8 cellular contexts compared by ENCODE assay signal in genomic region chr12:43118881-43119280, GRCh38.
"Had no signal": no experiment of that assay in that cellular context is flagged by ENCODE, and none has a peak within 500 bp of the region (broad histone marks: within the 10 kb centered on the region; RNA-seq: fewer than 3 reads in every experiment).

No MANE protein-coding gene starts in this region.

- DNase-seq: GM23248, GOT3, H7, H9, HCEC 1CT, HFFc6 had no signal

- H3K36me3 ChIP-seq: HAP-1 had no signal

- H3K4me3 ChIP-seq: GM23248, GM23338, HAP-1 had no signal

- H3K9me3 ChIP-seq: HAP-1 had no signal

- H3K27ac ChIP-seq: GM23248 had no signal
